ENCODE assay signal across 1 cellular context in the genomic region with DNA sequence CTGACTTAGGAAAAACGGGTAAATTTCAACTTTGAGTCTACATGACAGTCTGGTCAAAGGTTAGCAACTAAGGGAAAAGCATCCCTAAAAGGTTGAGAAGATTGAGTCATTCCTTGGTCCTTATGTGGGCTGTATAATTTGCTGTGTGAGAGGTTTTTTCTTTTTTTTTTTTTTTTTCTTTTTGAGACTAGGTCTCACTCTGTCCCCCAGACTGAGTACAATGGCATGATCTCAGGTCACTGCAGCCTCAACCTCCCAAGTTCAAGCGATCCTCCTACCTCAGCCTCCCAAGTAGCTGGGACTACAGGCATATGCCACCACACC.
TF ChIP-seq lines count a peak whose summit lies in the region.

No MANE protein-coding gene starts in this region.

TF ChIP-seq in H1, 55 proteins besides CTCF, POLR2A, EP300 and RAD21 (continued from another document):
- TF ChIP-seq CHD7 (IDR thresholded peaks at IDR 0.05; ENCODE audit: insufficient replicate concordance, low read length) (no peak), USF2 (IDR thresholded peaks at IDR 0.05; ENCODE audit: low read length) (no peak)
